Comparison of ENCODE assay signal across 30 cellular contexts in genomic region chr12:44827832-44828438, GRCh38. TPM values are rescaled to one million over a fixed set of nuclear protein-coding genes. Genes with fewer than 3 reads are reported as not detected.
DNase-seq lines count a peak whose midpoint lies in the region; ATAC-seq and TF ChIP-seq lines count a peak whose summit lies in the region.
"Had no signal": no experiment of that assay in that cellular context is flagged by ENCODE, and none has a peak within 500 bp of the region (broad histone marks: within the 10 kb centered on the region; RNA-seq: fewer than 3 reads in every experiment).

No MANE protein-coding gene starts in this region.

- no peaks in the 10 kb centered on the region for H3K27me3 Mint-ChIP-seq in CD4-positive, CD25-positive, alpha-beta regulatory T cell
- no peaks in the 10 kb centered on the region for H3K27me3 Mint-ChIP-seq in activated CD8-positive, alpha-beta T cell treated with anti-CD3 and anti-CD28 coated beads, Interleukin-2, amount 10 ng/mL, durations not matched to agents 7 days and 5 days (ENCODE audit: low read depth)
- H3K27me3 Mint-ChIP-seq in effector memory CD8-positive, alpha-beta T cell: no peaks in the 10 kb centered on the region
- H3K27me3 Mint-ChIP-seq: dendritic cell treated with granulocyte-macrophage colony-stimulating factor and Interleukin-4, amounts not matched to agents 40 ng/mL and 50 ng/mL, for 4 days had no signal

- DNase-seq in A673 (ENCODE audit: low spot score) (no peak), prostate gland (ENCODE audit: low spot score) (no peak), Right ventricle myocardium inferior (ENCODE audit: missing footprints) (no peak)
- peak in 2 of 3 donors; percentile 27 to 33 for DNase-seq in CD4-positive, CD25-positive, alpha-beta regulatory T cell
- no peak for DNase-seq in activated CD8-positive, alpha-beta T cell treated with anti-CD3 and anti-CD28 coated beads, Interleukin-2, amount 10 ng/mL, durations not matched to agents 7 days and 5 days
- no peak for DNase-seq in effector memory CD8-positive, alpha-beta T cell
- DNase-seq: activated CD8-positive, alpha-beta memory T cell treated with anti-CD3 and anti-CD28 coated beads for 24 hours; activated effector memory CD4-positive, alpha-beta T cell treated with Interleukin-2 at 50 U/mL for 16 hours; aorta; DMS53; GM23248; islet precursor cell; mucosa of descending colon; NCI-H1105; NCI-H2029 treated with DMSO at 0.1 percent for 48 hours; NCI-H226; NCI-H774; posterior cingulate gyrus; RPMI8226; stimulated activated CD4-positive, alpha-beta T cell treated with anti-CD3 and anti-CD28 coated beads, Interleukin-4, amount 100 ng/mL, for 4 hours; stimulated activated naive CD4-positive, alpha-beta T cell treated with Interleukin-2 at 50 U/mL for 16 hours; tibial artery had no signal

- intact Hi-C loops in A673 (cut with micrococcal nuclease; ENCODE audit: unreplicated experiment) (no loop called here), prostate gland (cut with DNase I) (no loop called here), Right ventricle myocardium inferior (cut with DNase I) (no loop called here)

- H3K9me3 ChIP-seq in A673 (ENCODE audit: low read depth, low read length, poor library complexity, severe bottlenecking) (no peaks in the 10 kb centered on the region), prostate gland (no peaks in the 10 kb centered on the region)
- no peaks in the 10 kb centered on the region for H3K9me3 ChIP-seq in CD4-positive, CD25-positive, alpha-beta regulatory T cell (ENCODE audit: control insufficient read depth in 2 of 2, low read length in 2 of 2)
- H3K9me3 ChIP-seq: mucosa of descending colon, tibial artery had no signal

- H3K27me3 ChIP-seq in A673 (replicated peaks; ENCODE audit: insufficient read depth, low read depth, low read length, poor library complexity) (no peaks in the 10 kb centered on the region), prostate gland (replicated peaks; ENCODE audit: insufficient read depth) (no peaks in the 10 kb centered on the region)
- no peaks in the 10 kb centered on the region for H3K27me3 ChIP-seq in CD4-positive, CD25-positive, alpha-beta regulatory T cell (ENCODE audit: control insufficient read depth, insufficient read depth, low read length)
- H3K27me3 ChIP-seq: cardiac muscle cell, neural progenitor cell, tibial artery had no signal

- H3K27ac Mint-ChIP-seq in CD4-positive, CD25-positive, alpha-beta regulatory T cell: peak overlapping the region; percentile 11 to 77 (median 37)
- H3K27ac Mint-ChIP-seq in activated CD8-positive, alpha-beta T cell treated with anti-CD3 and anti-CD28 coated beads, Interleukin-2, amount 10 ng/mL, durations not matched to agents 7 days and 5 days: peak overlapping the region; percentile 87
- H3K27ac Mint-ChIP-seq in effector memory CD8-positive, alpha-beta T cell: peak overlapping the region; percentile 83 to 91
- H3K27ac Mint-ChIP-seq: dendritic cell treated with granulocyte-macrophage colony-stimulating factor and Interleukin-4, amounts not matched to agents 40 ng/mL and 50 ng/mL, for 4 days; IgD-negative memory B cell; neural progenitor cell had no signal

- no peaks in the 10 kb centered on the region for H3K36me3 ChIP-seq in A673 (ENCODE audit: insufficient read depth, low read length, poor library complexity, severe bottlenecking)
- no peaks in the 10 kb centered on the region for H3K36me3 ChIP-seq in CD4-positive, CD25-positive, alpha-beta regulatory T cell (ENCODE audit: control insufficient read depth, insufficient read depth, low read length)
- H3K36me3 ChIP-seq in prostate gland: no peaks in the 10 kb centered on the region
- H3K36me3 ChIP-seq: cardiac muscle cell, neural progenitor cell, tibial artery had no signal

- H3K4me3 ChIP-seq in A673 (ENCODE audit: low read depth, low read length, poor library complexity, severe bottlenecking) (no peak overlapping the region), prostate gland (no peak overlapping the region)
- peak overlapping the region; percentile 66 for H3K4me3 ChIP-seq in CD4-positive, CD25-positive, alpha-beta regulatory T cell (ENCODE audit: low read depth, low read length)
- H3K4me3 ChIP-seq: cardiac muscle cell, GM23248, mucosa of descending colon, neural progenitor cell, SK-N-MC, tibial artery had no signal

- peaks cover 0 to 5% (median 0%) of the 10 kb centered on the region in 7 donors for H3K9me3 Mint-ChIP-seq in CD4-positive, CD25-positive, alpha-beta regulatory T cell
- H3K9me3 Mint-ChIP-seq in activated CD8-positive, alpha-beta T cell treated with anti-CD3 and anti-CD28 coated beads, Interleukin-2, amount 10 ng/mL, durations not matched to agents 7 days and 5 days (ENCODE audit: insufficient read depth): peaks cover 4% of the 10 kb centered on the region
- H3K9me3 Mint-ChIP-seq in effector memory CD8-positive, alpha-beta T cell: no peaks in the 10 kb centered on the region
- H3K9me3 Mint-ChIP-seq: dendritic cell treated with granulocyte-macrophage colony-stimulating factor and Interleukin-4, amounts not matched to agents 40 ng/mL and 50 ng/mL, for 4 days; IgD-negative memory B cell had no signal

- ATAC-seq in CD4-positive, CD25-positive, alpha-beta regulatory T cell (ENCODE audit: low read depth in 2 of 2): peak in 1 of 2 donors; percentile 56
- peak; percentile 61 for ATAC-seq in activated CD8-positive, alpha-beta T cell treated with anti-CD3 and anti-CD28 coated beads, Interleukin-2, amount 10 ng/mL, durations not matched to agents 7 days and 5 days
- peak; percentile 96 for ATAC-seq in effector memory CD8-positive, alpha-beta T cell (replicated peaks)
- ATAC-seq in HG03025 (IDR thresholded peaks at IDR 0.05; ENCODE audit: low FRiP score, unreplicated experiment) (no peak), Right ventricle myocardium inferior (no peak)
- ATAC-seq: mucosa of descending colon, sciatic nerve had no signal

- no peak for TF ChIP-seq CTCF in A673 (conservative IDR thresholded peaks at IDR 0.05; ENCODE audit: low read depth, low read length)
- TF ChIP-seq CTCF in prostate gland (IDR thresholded peaks at IDR 0.05): no peak

- H3K4me1 Mint-ChIP-seq in CD4-positive, CD25-positive, alpha-beta regulatory T cell: peaks cover 11 to 27% (median 12%) of the 10 kb centered on the region in 4 donors
- H3K4me1 Mint-ChIP-seq in activated CD8-positive, alpha-beta T cell treated with anti-CD3 and anti-CD28 coated beads, Interleukin-2, amount 10 ng/mL, durations not matched to agents 7 days and 5 days (ENCODE audit: low read depth): peaks cover 67% of the 10 kb centered on the region
- H3K4me1 Mint-ChIP-seq in effector memory CD8-positive, alpha-beta T cell (ENCODE audit: low read depth in 2 of 2): peaks cover 15 to 35% of the 10 kb centered on the region in 2 donors
- H3K4me1 Mint-ChIP-seq: neural progenitor cell had no signal

- CTCF ChIA-PET in A673 (lab: Charles Lee): no interaction called here
- CTCF ChIA-PET in activated CD8-positive, alpha-beta T cell treated with anti-CD3 and anti-CD28 coated beads, Interleukin-2, amount 10 ng/mL, durations not matched to agents 7 days and 5 days (lab: Charles Lee): interaction anchor here (0.8 to 4.7 kb wide), 10 partner anchors 10 to 47 kb away, joined by 3 to 59 read pairs (median 4); partner anchors contain the start of gene NELL2

- POLR2A ChIA-PET in A673 (lab: Charles Lee; ENCODE audit: low non-redundant PET): interaction anchor here (0.7 kb wide), 1 partner anchor 35 kb away, joined by 3 read pairs; no protein-coding TSS in a partner anchor
- POLR2A ChIA-PET in activated CD8-positive, alpha-beta T cell treated with anti-CD3 and anti-CD28 coated beads, Interleukin-2, amount 10 ng/mL, durations not matched to agents 7 days and 5 days (lab: Charles Lee): interaction anchor here (0.6 to 2.7 kb wide), 3 partner anchors 20 to 47 kb away, joined by 3 to 18 read pairs (median 4); no protein-coding TSS in a partner anchor

- H3K27ac ChIP-seq in A673 (ENCODE audit: low read depth, low read length, poor library complexity, severe bottlenecking) (no peak overlapping the region), prostate gland (no peak overlapping the region)
- no peak overlapping the region for H3K27ac ChIP-seq in CD4-positive, CD25-positive, alpha-beta regulatory T cell (ENCODE audit: insufficient read depth, low read length, poor library complexity, severe bottlenecking)
- H3K27ac ChIP-seq: cardiac muscle cell, GM23248, neural progenitor cell, SK-N-MC, tibial artery, VCaP had no signal

- BruUV-seq in A673 (replicated peaks; lab: Mats Ljungman, UMichigan): TSS peak; percentile 4

- WGBS in prostate gland: 82% methylated on average over 3 of the region's 3 CpGs

- peak overlapping the region; percentile 27 to 69 (median 40) for H3K4me3 Mint-ChIP-seq in CD4-positive, CD25-positive, alpha-beta regulatory T cell
- H3K4me3 Mint-ChIP-seq in activated CD8-positive, alpha-beta T cell treated with anti-CD3 and anti-CD28 coated beads, Interleukin-2, amount 10 ng/mL, durations not matched to agents 7 days and 5 days: peak overlapping the region; percentile 64
- H3K4me3 Mint-ChIP-seq in effector memory CD8-positive, alpha-beta T cell: peak overlapping the region; percentile 45 to 71
- H3K4me3 Mint-ChIP-seq: dendritic cell treated with granulocyte-macrophage colony-stimulating factor and Interleukin-4, amounts not matched to agents 40 ng/mL and 50 ng/mL, for 4 days; IgD-negative memory B cell; neural progenitor cell had no signal

- no peak for TF ChIP-seq POLR2A in prostate gland (IDR thresholded peaks at IDR 0.05)

- H3K36me3 Mint-ChIP-seq in CD4-positive, CD25-positive, alpha-beta regulatory T cell: no peaks in the 10 kb centered on the region
- H3K36me3 Mint-ChIP-seq in activated CD8-positive, alpha-beta T cell treated with anti-CD3 and anti-CD28 coated beads, Interleukin-2, amount 10 ng/mL, durations not matched to agents 7 days and 5 days (ENCODE audit: low read depth): peaks cover 20% of the 10 kb centered on the region
- no peaks in the 10 kb centered on the region for H3K36me3 Mint-ChIP-seq in effector memory CD8-positive, alpha-beta T cell (ENCODE audit: insufficient read depth)

- H3K4me1 ChIP-seq in A673 (ENCODE audit: insufficient read depth, low read length, poor library complexity, severe bottlenecking): peaks cover 52% of the 10 kb centered on the region
- H3K4me1 ChIP-seq in CD4-positive, CD25-positive, alpha-beta regulatory T cell (ENCODE audit: control insufficient read depth, insufficient read depth, low read length, poor library complexity, severe bottlenecking): peaks cover 5% of the 10 kb centered on the region
- H3K4me1 ChIP-seq in prostate gland (replicated peaks): no peaks in the 10 kb centered on the region
- H3K4me1 ChIP-seq: neural progenitor cell, tibial artery had no signal

RNA-seq across cellular contexts. Expression of gene NELL2, which starts 48.2 kb away (rescaled TPM):
- total RNA-seq in A673 (2021) (596 and 641 TPM in 2 replicates), prostate gland (1 to 10 TPM; 5.8 to 7.2 TPM), Right ventricle myocardium inferior (not detected)
- total RNA-seq in CD4-positive, CD25-positive, alpha-beta regulatory T cell: 11.9 TPM
- 1 to 10 TPM; 1.2 to 5.0 (median 3.0) TPM for polyA plus RNA-seq in CD4-positive, CD25-positive, alpha-beta regulatory T cell
- total RNA-seq in activated CD8-positive, alpha-beta T cell treated with anti-CD3 and anti-CD28 coated beads, Interleukin-2, amount 10 ng/mL, durations not matched to agents 7 days and 5 days: 10 to 100 TPM; 43.8 to 47.4 TPM
- total RNA-seq: GM23248 had no signal
- polyA plus RNA-seq: GM23248 had no signal

Comparison
In these comparisons a context has a peak if more than half of its experiments do, and no peak if none do; other contexts are left out.
1. DNase-seq: peak in CD4-positive, CD25-positive, alpha-beta regulatory T cell (2 of 3); none in A673 (single experiment), activated CD8-positive, alpha-beta T cell treated with anti-CD3 and anti-CD28 coated beads, Interleukin-2, amount 10 ng/mL, durations not matched to agents 7 days and 5 days (single experiment), effector memory CD8-positive, alpha-beta T cell (0 of 3), prostate gland (single experiment) and Right ventricle myocardium inferior (single experiment).
2. ATAC-seq: peak in activated CD8-positive, alpha-beta T cell treated with anti-CD3 and anti-CD28 coated beads, Interleukin-2, amount 10 ng/mL, durations not matched to agents 7 days and 5 days (single experiment) and effector memory CD8-positive, alpha-beta T cell (single experiment); none in HG03025 (single experiment) and Right ventricle myocardium inferior (single experiment).
3. H3K27ac Mint-ChIP-seq: peak in every context shown above with its lines; median percentile 87 in activated CD8-positive, alpha-beta T cell treated with anti-CD3 and anti-CD28 coated beads, Interleukin-2, amount 10 ng/mL, durations not matched to agents 7 days and 5 days; 87 in effector memory CD8-positive, alpha-beta T cell; 37 in CD4-positive, CD25-positive, alpha-beta regulatory T cell.
4. RNA of gene NELL2, which starts 48.2 kb away (total RNA-seq): 596 to 641 TPM in A673; 43.8 to 47.4 TPM in activated CD8-positive, alpha-beta T cell treated with anti-CD3 and anti-CD28 coated beads, Interleukin-2, amount 10 ng/mL, durations not matched to agents 7 days and 5 days, 11.9 TPM in CD4-positive, CD25-positive, alpha-beta regulatory T cell (single experiment), 5.8 to 7.2 TPM in prostate gland and not detected in Right ventricle myocardium inferior (single experiment); every median in the first group is over 10 times any median in the second.
5. Peak in every context shown above with its lines, with median percentiles within 50 percentile points of each other: H3K4me3 Mint-ChIP-seq.